In the genomic region with DNA sequence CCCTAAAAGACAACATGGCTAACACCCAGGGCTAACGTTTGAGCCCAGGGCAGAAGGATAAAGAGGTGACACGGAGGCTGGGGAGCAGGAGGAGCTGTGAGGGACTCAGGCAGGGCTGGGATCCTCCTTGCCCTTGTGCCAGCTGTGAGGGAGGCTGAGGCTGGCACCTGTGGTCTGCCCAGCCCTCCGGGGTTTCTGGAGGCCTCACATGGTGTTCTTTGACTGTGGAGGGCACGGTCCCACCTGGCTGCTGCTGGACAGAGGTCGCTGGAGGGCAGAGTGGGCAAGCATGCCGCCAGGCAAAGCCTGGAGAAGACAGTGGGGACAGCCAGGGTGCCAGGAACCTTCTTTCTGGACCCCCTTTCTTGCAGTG, we compare ENCODE assay signal across 21 cellular contexts. TPM values are rescaled to one million over a fixed set of nuclear protein-coding genes. Genes with fewer than 3 reads are reported as not detected.
DNase-seq lines count a peak whose midpoint lies in the region; ATAC-seq and TF ChIP-seq lines count a peak whose summit lies in the region.
"Had no signal": no experiment of that assay in that cellular context is flagged by ENCODE, and none has a peak within 500 bp of the region (broad histone marks: within the 10 kb centered on the region; RNA-seq: fewer than 3 reads in every experiment).

No MANE protein-coding gene starts in this region.

- peak overlapping the region; percentile 69 for H3K27ac ChIP-seq in 22Rv1
- peak overlapping the region; percentile 90 for H3K27ac ChIP-seq in colonic mucosa
- H3K27ac ChIP-seq in hepatocyte, result peak overlapping the region; percentile 93
- H3K27ac ChIP-seq in sigmoid colon, result peak overlapping the region in 2 of 4 donors; percentile 64 to 65
- H3K27ac ChIP-seq in lower lobe of right lung, result no peak overlapping the region
- peak overlapping the region in 2 of 4 donors; percentile 67 to 71 for H3K27ac ChIP-seq in gastroesophageal sphincter
- H3K27ac ChIP-seq: SJSA1 had no signal

- H3K36me3 ChIP-seq in colonic mucosa (no peaks in the 10 kb centered on the region), hepatocyte (replicated peaks; ENCODE audit: insufficient read depth, low read depth) (no peaks in the 10 kb centered on the region), sigmoid colon (no peaks in the 10 kb centered on the region), lower lobe of right lung (no peaks in the 10 kb centered on the region), gastroesophageal sphincter (no peaks in the 10 kb centered on the region)
- H3K36me3 ChIP-seq: breast epithelium, SJSA1 had no signal

- H3K27me3 ChIP-seq in colonic mucosa (no peaks in the 10 kb centered on the region), hepatocyte (no peaks in the 10 kb centered on the region), sigmoid colon (no peaks in the 10 kb centered on the region), lower lobe of right lung (ENCODE audit: low read depth) (no peaks in the 10 kb centered on the region), gastroesophageal sphincter (no peaks in the 10 kb centered on the region)
- H3K27me3 ChIP-seq: breast epithelium, SJSA1 had no signal

- intact Hi-C loops in colonic mucosa (cut with DNase I) (no loop called here), sigmoid colon (cut with DNase I) (no loop called here), lower lobe of right lung (cut with DNase I) (no loop called here)

- peaks cover 50% of the 10 kb centered on the region for H3K79me2 ChIP-seq in hepatocyte

- DNase-seq in colonic mucosa (no peak), hepatocyte (ENCODE audit: low spot score) (no peak), sigmoid colon (peak; percentile 42), lower lobe of right lung (no peak), hepatic stellate cell (ENCODE audit: low spot score) (no peak)
- DNase-seq: activated CD4-positive, alpha-beta T cell treated with anti-CD3 and anti-CD28 coated beads for 4 hours; activated naive CD4-positive, alpha-beta T cell treated with anti-CD3 and anti-CD28 coated beads, Interleukin-2, amount 50 U/mL, for 16 hours; activated T-cell treated with anti-CD3 and anti-CD28 coated beads, Interleukin-2, amount 50 U/mL, for 72 hours; DMS53; Karpas-422; MV-4-11; natural killer cell; NCI-H510A treated with DMSO at 0.1 percent for 48 hours; T-helper 1 cell; trophoblast cell had no signal

- H3K9me3 ChIP-seq in colonic mucosa, result no peaks in the 10 kb centered on the region
- no peaks in the 10 kb centered on the region for H3K9me3 ChIP-seq in hepatocyte (ENCODE audit: low read depth)
- no peaks in the 10 kb centered on the region for H3K9me3 ChIP-seq in sigmoid colon
- no peaks in the 10 kb centered on the region for H3K9me3 ChIP-seq in lower lobe of right lung
- H3K9me3 ChIP-seq in gastroesophageal sphincter, result no peaks in the 10 kb centered on the region
- H3K9me3 ChIP-seq: breast epithelium, SJSA1 had no signal

- TF ChIP-seq CTCF in 22Rv1 (IDR thresholded peaks at IDR 0.05), result no peak
- TF ChIP-seq CTCF in colonic mucosa (IDR thresholded peaks at IDR 0.05), result no peak
- TF ChIP-seq CTCF in hepatocyte (IDR thresholded peaks at IDR 0.05; ENCODE audit: poor library complexity), result no peak
- TF ChIP-seq CTCF in sigmoid colon (IDR thresholded peaks at IDR 0.05), result no peak
- TF ChIP-seq CTCF in lower lobe of right lung (IDR thresholded peaks at IDR 0.05), result no peak
- no peak for TF ChIP-seq CTCF in gastroesophageal sphincter (IDR thresholded peaks at IDR 0.05)

- H3K4me1 ChIP-seq in colonic mucosa, result peaks cover 20% of the 10 kb centered on the region
- peaks cover 26% of the 10 kb centered on the region for H3K4me1 ChIP-seq in hepatocyte (ENCODE audit: insufficient read depth)
- H3K4me1 ChIP-seq in sigmoid colon, result peaks cover 0 to 34% (median 33%) of the 10 kb centered on the region in 4 donors
- peaks cover 21% of the 10 kb centered on the region for H3K4me1 ChIP-seq in lower lobe of right lung
- peaks cover 0 to 45% (median 15%) of the 10 kb centered on the region in 3 donors for H3K4me1 ChIP-seq in gastroesophageal sphincter
- H3K4me1 ChIP-seq: breast epithelium had no signal

- WGBS in hepatocyte (ENCODE audit: low lambda C conversion rate, missing lambda C conversion rate), result 83% methylated on average over 6 of the region's 6 CpGs
- 29 to 72% methylated on average over 6 of the region's 6 CpGs for WGBS in sigmoid colon, 2 donors
- WGBS in gastroesophageal sphincter (ENCODE audit: low coverage in 1 of 2), 2 donors, result 0 to 100% methylated on average over 1 of the region's 6 CpGs

- no peaks in the 10 kb centered on the region for H4K20me1 ChIP-seq in hepatocyte (ENCODE audit: insufficient read depth, poor library complexity, severe bottlenecking)

- H2AFZ ChIP-seq in hepatocyte, result no peak overlapping the region

- TF ChIP-seq EP300 in sigmoid colon (IDR thresholded peaks at IDR 0.05), result no peak
- no peak for TF ChIP-seq EP300 in gastroesophageal sphincter (IDR thresholded peaks at IDR 0.05)

- peak overlapping the region in 1 of 2 donors; percentile 92 for H3K9ac ChIP-seq in colonic mucosa (ENCODE audit: low read depth in 2 of 2, low read length in 2 of 2)

- peak overlapping the region; percentile 55 for H3K4me2 ChIP-seq in hepatocyte

- no peak for ATAC-seq in lower lobe of right lung
- ATAC-seq in gastroesophageal sphincter, result no peak
- ATAC-seq in GM18858 (IDR thresholded peaks at IDR 0.05; ENCODE audit: unreplicated experiment), result no peak
- ATAC-seq: activated T-cell treated with anti-CD3 and anti-CD28 coated beads, Interleukin-2, amount 50 U/mL, for 72 hours; natural killer cell had no signal

- TF ChIP-seq POLR2A in sigmoid colon (IDR thresholded peaks at IDR 0.05) (no peak), gastroesophageal sphincter (IDR thresholded peaks at IDR 0.05) (no peak)

- H3K4me3 ChIP-seq in colonic mucosa (peak overlapping the region; percentile 9), hepatocyte (no peak overlapping the region), sigmoid colon (no peak overlapping the region), lower lobe of right lung (no peak overlapping the region), gastroesophageal sphincter (no peak overlapping the region)
- H3K4me3 ChIP-seq: breast epithelium, coronary artery, SJSA1 had no signal

- no peaks in the 10 kb centered on the region for H3K9me2 ChIP-seq in hepatocyte (replicated peaks; ENCODE audit: insufficient read depth)

RNA-seq across cellular contexts. Expression of a gene that starts 26.8 kb away (rescaled TPM):
- total RNA-seq in colonic mucosa (10 to 100 TPM; 24.4 to 33.0 TPM), hepatocyte (17.0 and 17.1 TPM in 2 replicates), sigmoid colon (10 to 100 TPM in 3 of 4 donors, 1 to 10 TPM in 1; 8.9 to 16.6 (median 11.8) TPM), lower lobe of right lung (29.0 TPM), gastroesophageal sphincter (10 to 100 TPM; 10.4 to 21.6 (median 18.9) TPM)
- polyA plus RNA-seq in hepatocyte (23.7 and 25.8 TPM in 2 replicates), sigmoid colon (10 to 100 TPM in 1 of 3 donors, 1 to 10 TPM in 2; 1.2 to 11.9 (median 1.2) TPM)

RNA-seq across cellular contexts. Expression of a gene that starts 28.5 kb away (rescaled TPM):
- total RNA-seq in colonic mucosa (100 to 1,000 TPM in 1 of 2 donors, 10 to 100 TPM in 1; 80.4 to 190 TPM), hepatocyte (10.8 and 11.0 TPM in 2 replicates), sigmoid colon (1 to 10 TPM; 2.3 to 6.6 (median 3.4) TPM), lower lobe of right lung (15.7 TPM), gastroesophageal sphincter (1 to 10 TPM; 2.7 to 6.1 (median 5.5) TPM)
- polyA plus RNA-seq in hepatocyte (8.8 and 11.3 TPM in 2 replicates), sigmoid colon (10 to 100 TPM in 1 of 3 donors, 1 to 10 TPM in 2; 9.0 to 36.7 (median 9.2) TPM)

RNA-seq across cellular contexts. Expression of a gene that starts 49.4 kb away (rescaled TPM):
- total RNA-seq in colonic mucosa (10 to 100 TPM; 13.5 to 24.7 TPM), hepatocyte (35.6 and 44.4 TPM in 2 replicates), sigmoid colon (10 to 100 TPM; 11.9 to 23.2 (median 17.2) TPM), lower lobe of right lung (20.9 TPM), gastroesophageal sphincter (10 to 100 TPM; 18.1 to 22.9 (median 21.5) TPM)
- polyA plus RNA-seq in hepatocyte (44.6 and 46.7 TPM in 2 replicates), sigmoid colon (10 to 100 TPM in 1 of 3 donors, 1 to 10 TPM in 2; 3.6 to 14.0 (median 5.1) TPM)

RNA-seq across cellular contexts. Expression of a gene that starts 54.6 kb away (rescaled TPM):
- total RNA-seq in colonic mucosa (1 to 10 TPM; 1.4 to 4.1 TPM), hepatocyte (1.8 and 2.0 TPM in 2 replicates), sigmoid colon (1 to 10 TPM; 1.8 to 5.5 (median 4.2) TPM), lower lobe of right lung (3.5 TPM), gastroesophageal sphincter (1 to 10 TPM; 1.2 to 4.9 (median 3.1) TPM)
- polyA plus RNA-seq in hepatocyte (4.4 and 4.7 TPM in 2 replicates), sigmoid colon (1 to 10 TPM in 1 of 3 donors, under 1 TPM in 1, not detected in 1; 0.69 to 4.2 TPM)
